ENCODE assay signal across 10 cellular contexts in genomic region chr5:163269624-163270023, GRCh38.
DNase-seq lines count a peak whose midpoint lies in the region; ATAC-seq, FAIRE-seq and TF ChIP-seq lines count a peak whose summit lies in the region.
"Had no signal": no experiment of that assay in that cellular context is flagged by ENCODE, and none has a peak within 500 bp of the region (broad histone marks: within the 10 kb centered on the region; RNA-seq: fewer than 3 reads in every experiment).

No MANE protein-coding gene starts in this region.

- peak; percentile 13 for DNase-seq in NCI-H1048 (lab: John Stamatoyannopoulos, UW)
- DNase-seq in astrocyte of the cerebellum (ENCODE audit: low read depth), result peak; percentile 22
- no peak for DNase-seq in pancreas
- DNase-seq in AG08396 (ENCODE audit: low spot score), result no peak
- no peak for DNase-seq in ecto neural progenitor cell (ENCODE audit: low spot score)
- no peak for DNase-seq in cortex of kidney (lab: John Stamatoyannopoulos, UW)
- DNase-seq: NCI-H345; stimulated activated naive CD8-positive, alpha-beta T cell treated with anti-CD3 and anti-CD28 coated beads, Interleukin-15, Interleukin-2, amounts not matched to agents 100 U/mL and 50 U/mL, for 24 hours had no signal

- H3K27me3 ChIP-seq in pancreas, result no peaks in the 10 kb centered on the region

- intact Hi-C loops in pancreas (cut with DNase I), result no loop called here

- no peaks in the 10 kb centered on the region for H3K4me1 ChIP-seq in pancreas

- ATAC-seq in pancreas, result peak in 3 of 4 donors; percentile 29 to 64 (median 44)
- ATAC-seq in HG02852 (IDR thresholded peaks at IDR 0.05; ENCODE audit: unreplicated experiment), result no peak
- ATAC-seq: stimulated activated naive CD8-positive, alpha-beta T cell treated with anti-CD3 and anti-CD28 coated beads, Interleukin-15, Interleukin-2, amounts not matched to agents 100 U/mL and 50 U/mL, for 24 hours had no signal

- H3K9me3 ChIP-seq in pancreas, result no peaks in the 10 kb centered on the region

- H3K27ac ChIP-seq in pancreas, result no peak overlapping the region

- H3K4me3 ChIP-seq in astrocyte of the cerebellum (ENCODE audit: low read depth, low read length), result no peak overlapping the region
- H3K4me3 ChIP-seq in pancreas, result no peak overlapping the region

- no peaks in the 10 kb centered on the region for H3K36me3 ChIP-seq in pancreas

- in situ Hi-C loops in astrocyte of the cerebellum (cut with HindIII; ENCODE audit: low sequenced_read_pairs), result no loop called here

- TF ChIP-seq CTCF in GM12872 (IDR thresholded peaks at IDR 0.05; ENCODE audit: insufficient read depth, low read depth, low read length), result peak; percentile 41; the same call in 2 of the 3 replicates
- TF ChIP-seq CTCF in astrocyte of the cerebellum (IDR thresholded peaks at IDR 0.05; ENCODE audit: low read depth, low read length, missing control alignments), result peak; percentile 50
- peak in 1 of 4 donors; percentile 7 for TF ChIP-seq CTCF in pancreas (IDR thresholded peaks at IDR 0.05)

- no peak for FAIRE-seq in pancreas (lab: Jason Lieb, UNC)

Comparison
In these comparisons a context has a peak if more than half of its experiments do, and no peak if none do; other contexts are left out.
1. DNase-seq: peak in NCI-H1048 (single experiment) and astrocyte of the cerebellum (single experiment); none in pancreas (0 of 6), AG08396 (single experiment), ecto neural progenitor cell (single experiment) and cortex of kidney (single experiment).